Comparison of ENCODE assay signal across 1 cellular context in the genomic region with DNA sequence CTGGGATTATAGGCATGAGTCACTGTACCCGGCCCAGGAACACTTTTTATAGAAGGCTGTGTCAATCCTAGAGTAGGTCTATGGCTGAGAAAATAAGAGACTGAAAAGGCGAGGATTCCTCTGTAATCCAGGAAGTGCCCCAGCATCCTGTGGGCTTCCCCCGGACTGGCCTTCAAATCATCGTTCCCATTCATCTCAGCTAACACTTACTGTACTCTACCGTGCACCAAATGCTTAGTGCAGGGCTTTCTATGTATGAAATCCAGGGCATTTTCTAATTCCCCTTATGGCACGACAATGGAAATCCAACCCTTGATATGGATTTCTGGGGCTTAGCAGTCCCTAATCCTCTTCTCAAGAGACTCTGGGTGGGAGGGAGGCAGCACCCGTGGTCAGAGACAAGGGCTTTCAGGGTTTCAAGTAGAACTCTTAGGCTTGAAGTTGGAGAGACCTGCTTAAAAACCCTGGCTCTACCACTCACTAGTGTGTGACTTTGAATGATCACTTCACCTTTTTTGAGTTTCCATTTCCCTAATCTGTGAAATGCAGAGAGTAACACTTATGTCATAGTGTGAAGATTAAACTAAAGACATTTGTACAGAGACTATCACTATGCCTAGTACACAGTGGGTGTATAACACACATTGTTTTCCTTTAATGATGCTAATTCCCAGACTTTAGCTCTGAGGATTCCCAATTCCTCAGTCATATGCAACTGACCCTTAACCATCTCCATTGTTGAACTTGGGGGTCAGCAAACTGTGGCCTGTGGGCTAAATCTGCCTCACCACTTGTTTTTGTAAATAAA.
TF ChIP-seq lines count a peak whose summit lies in the region.

No MANE protein-coding gene starts in this region.

TF ChIP-seq in GM12878, 131 proteins besides CTCF, POLR2A, EP300 and RAD21 (continued from another document):
- TF ChIP-seq, protein P1, sequence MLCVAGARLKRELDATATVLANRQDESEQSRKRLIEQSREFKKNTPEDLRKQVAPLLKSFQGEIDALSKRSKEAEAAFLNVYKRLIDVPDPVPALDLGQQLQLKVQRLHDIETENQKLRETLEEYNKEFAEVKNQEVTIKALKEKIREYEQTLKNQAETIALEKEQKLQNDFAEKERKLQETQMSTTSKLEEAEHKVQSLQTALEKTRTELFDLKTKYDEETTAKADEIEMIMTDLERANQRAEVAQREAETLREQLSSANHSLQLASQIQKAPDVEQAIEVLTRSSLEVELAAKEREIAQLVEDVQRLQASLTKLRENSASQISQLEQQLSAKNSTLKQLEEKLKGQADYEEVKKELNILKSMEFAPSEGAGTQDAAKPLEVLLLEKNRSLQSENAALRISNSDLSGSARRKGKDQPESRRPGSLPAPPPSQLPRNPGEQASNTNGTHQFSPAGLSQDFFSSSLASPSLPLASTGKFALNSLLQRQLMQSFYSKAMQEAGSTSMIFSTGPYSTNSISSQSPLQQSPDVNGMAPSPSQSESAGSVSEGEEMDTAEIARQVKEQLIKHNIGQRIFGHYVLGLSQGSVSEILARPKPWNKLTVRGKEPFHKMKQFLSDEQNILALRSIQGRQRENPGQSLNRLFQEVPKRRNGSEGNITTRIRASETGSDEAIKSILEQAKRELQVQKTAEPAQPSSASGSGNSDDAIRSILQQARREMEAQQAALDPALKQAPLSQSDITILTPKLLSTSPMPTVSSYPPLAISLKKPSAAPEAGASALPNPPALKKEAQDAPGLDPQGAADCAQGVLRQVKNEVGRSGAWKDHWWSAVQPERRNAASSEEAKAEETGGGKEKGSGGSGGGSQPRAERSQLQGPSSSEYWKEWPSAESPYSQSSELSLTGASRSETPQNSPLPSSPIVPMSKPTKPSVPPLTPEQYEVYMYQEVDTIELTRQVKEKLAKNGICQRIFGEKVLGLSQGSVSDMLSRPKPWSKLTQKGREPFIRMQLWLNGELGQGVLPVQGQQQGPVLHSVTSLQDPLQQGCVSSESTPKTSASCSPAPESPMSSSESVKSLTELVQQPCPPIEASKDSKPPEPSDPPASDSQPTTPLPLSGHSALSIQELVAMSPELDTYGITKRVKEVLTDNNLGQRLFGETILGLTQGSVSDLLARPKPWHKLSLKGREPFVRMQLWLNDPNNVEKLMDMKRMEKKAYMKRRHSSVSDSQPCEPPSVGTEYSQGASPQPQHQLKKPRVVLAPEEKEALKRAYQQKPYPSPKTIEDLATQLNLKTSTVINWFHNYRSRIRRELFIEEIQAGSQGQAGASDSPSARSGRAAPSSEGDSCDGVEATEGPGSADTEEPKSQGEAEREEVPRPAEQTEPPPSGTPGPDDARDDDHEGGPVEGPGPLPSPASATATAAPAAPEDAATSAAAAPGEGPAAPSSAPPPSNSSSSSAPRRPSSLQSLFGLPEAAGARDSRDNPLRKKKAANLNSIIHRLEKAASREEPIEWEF (IDR thresholded peaks at IDR 0.05; ENCODE audit: insufficient replicate concordance, low read depth, low read length), result no peak
- no peak for TF ChIP-seq KDM1A (IDR thresholded peaks at IDR 0.05; ENCODE audit: borderline replicate concordance)
- 0 out of 2 replicates have a peak, but pooled peaks have one; percentile 1 for TF ChIP-seq CREM (IDR thresholded peaks at IDR 0.05; ENCODE audit: low read depth)
- 0 out of 2 replicates have a peak, but pooled peaks have one; percentile 58 for TF ChIP-seq NFIC (IDR thresholded peaks at IDR 0.05; ENCODE audit: low read depth, low read length)
- TF ChIP-seq MEF2B (IDR thresholded peaks at IDR 0.05; ENCODE audit: partially characterized antibody, poor library complexity, severe bottlenecking), result peak; percentile 26
- peak; percentile 70 for TF ChIP-seq IKZF1 (conservative IDR thresholded peaks at IDR 0.05)
- TF ChIP-seq, protein P2, sequence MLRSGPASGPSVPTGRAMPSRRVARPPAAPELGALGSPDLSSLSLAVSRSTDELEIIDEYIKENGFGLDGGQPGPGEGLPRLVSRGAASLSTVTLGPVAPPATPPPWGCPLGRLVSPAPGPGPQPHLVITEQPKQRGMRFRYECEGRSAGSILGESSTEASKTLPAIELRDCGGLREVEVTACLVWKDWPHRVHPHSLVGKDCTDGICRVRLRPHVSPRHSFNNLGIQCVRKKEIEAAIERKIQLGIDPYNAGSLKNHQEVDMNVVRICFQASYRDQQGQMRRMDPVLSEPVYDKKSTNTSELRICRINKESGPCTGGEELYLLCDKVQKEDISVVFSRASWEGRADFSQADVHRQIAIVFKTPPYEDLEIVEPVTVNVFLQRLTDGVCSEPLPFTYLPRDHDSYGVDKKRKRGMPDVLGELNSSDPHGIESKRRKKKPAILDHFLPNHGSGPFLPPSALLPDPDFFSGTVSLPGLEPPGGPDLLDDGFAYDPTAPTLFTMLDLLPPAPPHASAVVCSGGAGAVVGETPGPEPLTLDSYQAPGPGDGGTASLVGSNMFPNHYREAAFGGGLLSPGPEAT (IDR thresholded peaks at IDR 0.05; ENCODE audit: low read depth), result peak; percentile 76
- TF ChIP-seq, protein P3, sequence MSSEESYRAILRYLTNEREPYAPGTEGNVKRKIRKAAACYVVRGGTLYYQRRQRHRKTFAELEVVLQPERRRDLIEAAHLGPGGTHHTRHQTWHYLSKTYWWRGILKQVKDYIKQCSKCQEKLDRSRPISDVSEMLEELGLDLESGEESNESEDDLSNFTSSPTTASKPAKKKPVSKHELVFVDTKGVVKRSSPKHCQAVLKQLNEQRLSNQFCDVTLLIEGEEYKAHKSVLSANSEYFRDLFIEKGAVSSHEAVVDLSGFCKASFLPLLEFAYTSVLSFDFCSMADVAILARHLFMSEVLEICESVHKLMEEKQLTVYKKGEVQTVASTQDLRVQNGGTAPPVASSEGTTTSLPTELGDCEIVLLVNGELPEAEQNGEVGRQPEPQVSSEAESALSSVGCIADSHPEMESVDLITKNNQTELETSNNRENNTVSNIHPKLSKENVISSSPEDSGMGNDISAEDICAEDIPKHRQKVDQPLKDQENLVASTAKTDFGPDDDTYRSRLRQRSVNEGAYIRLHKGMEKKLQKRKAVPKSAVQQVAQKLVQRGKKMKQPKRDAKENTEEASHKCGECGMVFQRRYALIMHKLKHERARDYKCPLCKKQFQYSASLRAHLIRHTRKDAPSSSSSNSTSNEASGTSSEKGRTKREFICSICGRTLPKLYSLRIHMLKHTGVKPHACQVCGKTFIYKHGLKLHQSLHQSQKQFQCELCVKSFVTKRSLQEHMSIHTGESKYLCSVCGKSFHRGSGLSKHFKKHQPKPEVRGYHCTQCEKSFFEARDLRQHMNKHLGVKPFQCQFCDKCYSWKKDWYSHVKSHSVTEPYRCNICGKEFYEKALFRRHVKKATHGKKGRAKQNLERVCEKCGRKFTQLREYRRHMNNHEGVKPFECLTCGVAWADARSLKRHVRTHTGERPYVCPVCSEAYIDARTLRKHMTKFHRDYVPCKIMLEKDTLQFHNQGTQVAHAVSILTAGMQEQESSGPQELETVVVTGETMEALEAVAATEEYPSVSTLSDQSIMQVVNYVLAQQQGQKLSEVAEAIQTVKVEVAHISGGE (CRISPR knock-in tag; IDR thresholded peaks at IDR 0.05), result no peak
- peak; percentile 81; the same call in 1 of the 2 replicates for TF ChIP-seq SPI1 (IDR thresholded peaks at IDR 0.05; ENCODE audit: borderline replicate concordance, insufficient read depth, low read depth, low read length)
- peak; percentile 30 for TF ChIP-seq RELA (IDR thresholded peaks at IDR 0.05; ENCODE audit: borderline replicate concordance, partially characterized antibody)
- TF ChIP-seq, protein P4, sequence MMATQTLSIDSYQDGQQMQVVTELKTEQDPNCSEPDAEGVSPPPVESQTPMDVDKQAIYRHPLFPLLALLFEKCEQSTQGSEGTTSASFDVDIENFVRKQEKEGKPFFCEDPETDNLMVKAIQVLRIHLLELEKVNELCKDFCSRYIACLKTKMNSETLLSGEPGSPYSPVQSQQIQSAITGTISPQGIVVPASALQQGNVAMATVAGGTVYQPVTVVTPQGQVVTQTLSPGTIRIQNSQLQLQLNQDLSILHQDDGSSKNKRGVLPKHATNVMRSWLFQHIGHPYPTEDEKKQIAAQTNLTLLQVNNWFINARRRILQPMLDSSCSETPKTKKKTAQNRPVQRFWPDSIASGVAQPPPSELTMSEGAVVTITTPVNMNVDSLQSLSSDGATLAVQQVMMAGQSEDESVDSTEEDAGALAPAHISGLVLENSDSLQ (IDR thresholded peaks at IDR 0.05), result peak; percentile 91
- 0 out of 2 replicates have a peak, but pooled peaks have one; percentile 26 for TF ChIP-seq NR2F1 (conservative IDR thresholded peaks at IDR 0.05)
- peak; percentile 71 for TF ChIP-seq EED (IDR thresholded peaks at IDR 0.05; ENCODE audit: low read depth)
- peak; percentile 65; the same call in 1 of the 2 replicates for TF ChIP-seq ZNF384 (IDR thresholded peaks at IDR 0.05; ENCODE audit: borderline replicate concordance, low read depth, low read length)
- peak; percentile 84 for TF ChIP-seq MTA2 (IDR thresholded peaks at IDR 0.05; ENCODE audit: low read depth)
- no peak for TF ChIP-seq LARP7 (IDR thresholded peaks at IDR 0.05)
- no peak; the same call in 1 of the 2 replicates for TF ChIP-seq SMARCA5 (IDR thresholded peaks at IDR 0.05)
- TF ChIP-seq YY1 (IDR thresholded peaks at IDR 0.05; ENCODE audit: low read depth, low read length), result no peak
- no peak for TF ChIP-seq POLR2AphosphoS2 (IDR thresholded peaks at IDR 0.05; ENCODE audit: low read depth, low read length)
- TF ChIP-seq, protein P5, sequence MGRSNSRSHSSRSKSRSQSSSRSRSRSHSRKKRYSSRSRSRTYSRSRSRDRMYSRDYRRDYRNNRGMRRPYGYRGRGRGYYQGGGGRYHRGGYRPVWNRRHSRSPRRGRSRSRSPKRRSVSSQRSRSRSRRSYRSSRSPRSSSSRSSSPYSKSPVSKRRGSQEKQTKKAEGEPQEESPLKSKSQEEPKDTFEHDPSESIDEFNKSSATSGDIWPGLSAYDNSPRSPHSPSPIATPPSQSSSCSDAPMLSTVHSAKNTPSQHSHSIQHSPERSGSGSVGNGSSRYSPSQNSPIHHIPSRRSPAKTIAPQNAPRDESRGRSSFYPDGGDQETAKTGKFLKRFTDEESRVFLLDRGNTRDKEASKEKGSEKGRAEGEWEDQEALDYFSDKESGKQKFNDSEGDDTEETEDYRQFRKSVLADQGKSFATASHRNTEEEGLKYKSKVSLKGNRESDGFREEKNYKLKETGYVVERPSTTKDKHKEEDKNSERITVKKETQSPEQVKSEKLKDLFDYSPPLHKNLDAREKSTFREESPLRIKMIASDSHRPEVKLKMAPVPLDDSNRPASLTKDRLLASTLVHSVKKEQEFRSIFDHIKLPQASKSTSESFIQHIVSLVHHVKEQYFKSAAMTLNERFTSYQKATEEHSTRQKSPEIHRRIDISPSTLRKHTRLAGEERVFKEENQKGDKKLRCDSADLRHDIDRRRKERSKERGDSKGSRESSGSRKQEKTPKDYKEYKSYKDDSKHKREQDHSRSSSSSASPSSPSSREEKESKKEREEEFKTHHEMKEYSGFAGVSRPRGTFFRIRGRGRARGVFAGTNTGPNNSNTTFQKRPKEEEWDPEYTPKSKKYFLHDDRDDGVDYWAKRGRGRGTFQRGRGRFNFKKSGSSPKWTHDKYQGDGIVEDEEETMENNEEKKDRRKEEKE (IDR thresholded peaks at IDR 0.05), result no peak
- TF ChIP-seq, protein P6, sequence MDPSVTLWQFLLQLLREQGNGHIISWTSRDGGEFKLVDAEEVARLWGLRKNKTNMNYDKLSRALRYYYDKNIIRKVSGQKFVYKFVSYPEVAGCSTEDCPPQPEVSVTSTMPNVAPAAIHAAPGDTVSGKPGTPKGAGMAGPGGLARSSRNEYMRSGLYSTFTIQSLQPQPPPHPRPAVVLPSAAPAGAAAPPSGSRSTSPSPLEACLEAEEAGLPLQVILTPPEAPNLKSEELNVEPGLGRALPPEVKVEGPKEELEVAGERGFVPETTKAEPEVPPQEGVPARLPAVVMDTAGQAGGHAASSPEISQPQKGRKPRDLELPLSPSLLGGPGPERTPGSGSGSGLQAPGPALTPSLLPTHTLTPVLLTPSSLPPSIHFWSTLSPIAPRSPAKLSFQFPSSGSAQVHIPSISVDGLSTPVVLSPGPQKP (IDR thresholded peaks at IDR 0.05; ENCODE audit: low read depth, low read length), result no peak
- TF ChIP-seq, protein P7, sequence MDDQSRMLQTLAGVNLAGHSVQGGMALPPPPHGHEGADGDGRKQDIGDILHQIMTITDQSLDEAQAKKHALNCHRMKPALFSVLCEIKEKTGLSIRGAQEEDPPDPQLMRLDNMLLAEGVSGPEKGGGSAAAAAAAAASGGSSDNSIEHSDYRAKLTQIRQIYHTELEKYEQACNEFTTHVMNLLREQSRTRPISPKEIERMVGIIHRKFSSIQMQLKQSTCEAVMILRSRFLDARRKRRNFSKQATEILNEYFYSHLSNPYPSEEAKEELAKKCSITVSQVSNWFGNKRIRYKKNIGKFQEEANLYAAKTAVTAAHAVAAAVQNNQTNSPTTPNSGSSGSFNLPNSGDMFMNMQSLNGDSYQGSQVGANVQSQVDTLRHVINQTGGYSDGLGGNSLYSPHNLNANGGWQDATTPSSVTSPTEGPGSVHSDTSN (IDR thresholded peaks at IDR 0.05; ENCODE audit: insufficient replicate concordance, low read depth, low read length), result peak; percentile 74
TF ChIP-seq in GM12878: peak in this region for 25.
